Comparison of ENCODE assay signal across 9 cellular contexts in genomic region chr10:96758423-96758822, GRCh38. TPM values are rescaled to one million over a fixed set of nuclear protein-coding genes. Genes with fewer than 3 reads are reported as not detected.
DNase-seq lines count a peak whose midpoint lies in the region; ATAC-seq and TF ChIP-seq lines count a peak whose summit lies in the region.
"Had no signal": no experiment of that assay in that cellular context is flagged by ENCODE, and none has a peak within 500 bp of the region (broad histone marks: within the 10 kb centered on the region; RNA-seq: fewer than 3 reads in every experiment).

No MANE protein-coding gene starts in this region.

- H3K27ac ChIP-seq in A673 (ENCODE audit: low read depth, low read length, poor library complexity, severe bottlenecking) = no peak overlapping the region

- no peaks in the 10 kb centered on the region for H3K36me3 ChIP-seq in A673 (ENCODE audit: insufficient read depth, low read length, poor library complexity, severe bottlenecking)

- no peak for TF ChIP-seq CTCF in A673 (conservative IDR thresholded peaks at IDR 0.05; ENCODE audit: low read depth, low read length)

- intact Hi-C loops in A673 (cut with micrococcal nuclease; ENCODE audit: unreplicated experiment) = no loop called here

- DNase-seq in Jurkat, Clone E6-1 (ENCODE audit: low read depth, low spot score) = peak; percentile 12
- DNase-seq in globus pallidus (ENCODE audit: low spot score) (peak; percentile 26), HEK293T (ENCODE audit: extremely low spot score) (no peak), A673 (ENCODE audit: low spot score) (no peak), middle frontal gyrus (ENCODE audit: extremely low spot score, low spot score) (no peak), iPS-NIHi7 (ENCODE audit: extremely low spot score) (no peak)
- DNase-seq: NCI-H1417 had no signal

- POLR2A ChIA-PET in HEK293T (lab: Yijun Ruan, JAX) (no interaction called here), A673 (lab: Charles Lee; ENCODE audit: low non-redundant PET) (no interaction called here)

- peak; percentile 85 for ATAC-seq in GM18502 (IDR thresholded peaks at IDR 0.05; ENCODE audit: poor library complexity, unreplicated experiment)
- ATAC-seq in GM21528 (IDR thresholded peaks at IDR 0.05; ENCODE audit: low FRiP score, unreplicated experiment) = peak; percentile 71

- no peaks in the 10 kb centered on the region for H3K27me3 ChIP-seq in A673 (replicated peaks; ENCODE audit: insufficient read depth, low read depth, low read length, poor library complexity)

- H3K4me1 ChIP-seq in A673 (ENCODE audit: insufficient read depth, low read length, poor library complexity, severe bottlenecking) = no peaks in the 10 kb centered on the region

- BruUV-seq in A673 (replicated peaks; lab: Mats Ljungman, UMichigan) = no TSS peak

- no peaks in the 10 kb centered on the region for H3K9me3 ChIP-seq in A673 (ENCODE audit: low read depth, low read length, poor library complexity, severe bottlenecking)

- CTCF ChIA-PET in HEK293T (lab: Yijun Ruan, JAX) (no interaction called here), A673 (lab: Charles Lee) (no interaction called here)

- H3K4me3 ChIP-seq in Jurkat, Clone E6-1 (ENCODE audit: low read length) = no peak overlapping the region
- H3K4me3 ChIP-seq in A673 (ENCODE audit: low read depth, low read length, poor library complexity, severe bottlenecking) = no peak overlapping the region

TF ChIP-seq in HEK293T, 16 proteins besides CTCF, POLR2A, EP300 and RAD21:
- no peak for TF ChIP-seq FOXM1 (IDR thresholded peaks at IDR 0.05; ENCODE audit: borderline replicate concordance)
- no peak for TF ChIP-seq BHLHE40 (IDR thresholded peaks at IDR 0.05; ENCODE audit: borderline replicate concordance)

RNA-seq across cellular contexts. Expression of gene PIK3AP1, which starts 38.1 kb away (rescaled TPM):
- polyA plus RNA-seq in Jurkat, Clone E6-1 (2012; ENCODE audit: insufficient read depth, insufficient read length) = 3.6 TPM
- 0.24 and 0.37 TPM in 2 replicates for total RNA-seq in A673 (2021)

Comparison
In these comparisons a context has a peak if more than half of its experiments do, and no peak if none do; other contexts are left out.
1. DNase-seq: peak in Jurkat, Clone E6-1 (single experiment) and globus pallidus (single experiment); none in HEK293T (single experiment), A673 (single experiment), middle frontal gyrus (single experiment) and iPS-NIHi7 (single experiment).